In genomic region chr7:133873187-133873586, GRCh38 we compare ENCODE assay signal across 25 cellular contexts.
"Had no signal": no experiment of that assay in that cellular context is flagged by ENCODE, and none has a peak within 500 bp of the region (broad histone marks: within the 10 kb centered on the region; RNA-seq: fewer than 3 reads in every experiment).

No MANE protein-coding gene starts in this region.

- H3K27me3 Mint-ChIP-seq: activated CD4-positive, alpha-beta memory T cell treated with anti-CD3 and anti-CD28 coated beads for 36 hours; activated CD4-positive, alpha-beta T cell treated with anti-CD3 and anti-CD28 coated beads, Interleukin-2, amount 10 ng/mL, durations not matched to agents 7 days and 5 days; activated naive CD4-positive, alpha-beta T cell treated with anti-CD3 and anti-CD28 coated beads, Interleukin-2, amount 50 U/mL, for 24 hours had no signal

- H3K9me3 Mint-ChIP-seq: activated CD4-positive, alpha-beta memory T cell treated with anti-CD3 and anti-CD28 coated beads for 36 hours; activated naive CD4-positive, alpha-beta T cell treated with anti-CD3 and anti-CD28 coated beads, Interleukin-2, amount 50 U/mL, for 24 hours; activated T-cell treated with anti-CD3 and anti-CD28 coated beads, Interleukin-2, amount 50 U/mL, for 72 hours; activated T-helper 2 cell treated with anti-CD3 and anti-CD28 coated beads, Interferon-gamma antibody, Interleukin-2, Interleukin-4, amounts not matched to agents 10 μg/mL and 5 μg/mL and 100 μg/mL, durations not matched to agents 14 hours and 24 hours and 36 hours had no signal

- H3K27me3 ChIP-seq: SJCRH30 had no signal

- ATAC-seq: Panc1 had no signal

- H3K27ac Mint-ChIP-seq: activated CD4-positive, alpha-beta memory T cell treated with anti-CD3 and anti-CD28 coated beads for 36 hours; activated CD4-positive, alpha-beta T cell treated with anti-CD3 and anti-CD28 coated beads, Interleukin-2, amount 10 ng/mL, durations not matched to agents 7 days and 5 days; activated naive CD4-positive, alpha-beta T cell treated with anti-CD3 and anti-CD28 coated beads, Interleukin-2, amount 50 U/mL, for 24 hours; activated T-cell treated with anti-CD3 and anti-CD28 coated beads, Interleukin-2, amount 50 U/mL, for 72 hours; activated T-helper 2 cell treated with anti-CD3 and anti-CD28 coated beads, Interferon-gamma antibody, Interleukin-2, Interleukin-4, amounts not matched to agents 10 μg/mL and 5 μg/mL and 100 μg/mL, durations not matched to agents 14 hours and 24 hours and 36 hours had no signal

- H3K9me3 ChIP-seq: SJCRH30 had no signal

- H3K4me3 ChIP-seq: SJCRH30, SK-N-MC had no signal

- H3K4me3 Mint-ChIP-seq: activated CD4-positive, alpha-beta memory T cell treated with anti-CD3 and anti-CD28 coated beads for 36 hours; activated CD4-positive, alpha-beta T cell treated with anti-CD3 and anti-CD28 coated beads, Interleukin-2, amount 10 ng/mL, durations not matched to agents 7 days and 5 days; activated naive CD4-positive, alpha-beta T cell treated with anti-CD3 and anti-CD28 coated beads, Interleukin-2, amount 50 U/mL, for 24 hours; brain had no signal

- H3K36me3 ChIP-seq: SJCRH30, WERI-Rb-1 had no signal

- H3K27ac ChIP-seq: SJCRH30, SK-N-MC, WERI-Rb-1 had no signal

- DNase-seq: activated CD4-positive, alpha-beta memory T cell treated with anti-CD3 and anti-CD28 coated beads for 36 hours; activated CD4-positive, alpha-beta T cell treated with anti-CD3 and anti-CD28 coated beads, Interleukin-2, amount 10 ng/mL, durations not matched to agents 7 days and 5 days; activated CD4-positive, CD25-positive, alpha-beta regulatory T cell; activated gamma-delta T cell; activated naive CD4-positive, alpha-beta T cell treated with Interleukin-2 at 50 U/mL for 16 hours; activated T-cell treated with anti-CD3 and anti-CD28 coated beads, Interleukin-2, amount 50 U/mL, for 1 hour; activated T-cell treated with anti-CD3 and anti-CD28 coated beads, Interleukin-2, amount 50 U/mL, for 72 hours; anterior cingulate cortex; Karpas-422; KBM-7; NCI-H1105; NCI-H1417 treated with DMSO at 0.1 percent for 48 hours; NCI-H1930; NCI-H2081 treated with DMSO at 0.1 percent for 48 hours; NCI-H446 treated with DMSO at 0.1 percent for 48 hours; NCI-H524; SHP77; SJCRH30; T1000; WERI-Rb-1 had no signal

- H3K4me1 ChIP-seq: SJCRH30 had no signal
